Comparison of ENCODE assay signal across 8 cellular contexts in the genomic region with DNA sequence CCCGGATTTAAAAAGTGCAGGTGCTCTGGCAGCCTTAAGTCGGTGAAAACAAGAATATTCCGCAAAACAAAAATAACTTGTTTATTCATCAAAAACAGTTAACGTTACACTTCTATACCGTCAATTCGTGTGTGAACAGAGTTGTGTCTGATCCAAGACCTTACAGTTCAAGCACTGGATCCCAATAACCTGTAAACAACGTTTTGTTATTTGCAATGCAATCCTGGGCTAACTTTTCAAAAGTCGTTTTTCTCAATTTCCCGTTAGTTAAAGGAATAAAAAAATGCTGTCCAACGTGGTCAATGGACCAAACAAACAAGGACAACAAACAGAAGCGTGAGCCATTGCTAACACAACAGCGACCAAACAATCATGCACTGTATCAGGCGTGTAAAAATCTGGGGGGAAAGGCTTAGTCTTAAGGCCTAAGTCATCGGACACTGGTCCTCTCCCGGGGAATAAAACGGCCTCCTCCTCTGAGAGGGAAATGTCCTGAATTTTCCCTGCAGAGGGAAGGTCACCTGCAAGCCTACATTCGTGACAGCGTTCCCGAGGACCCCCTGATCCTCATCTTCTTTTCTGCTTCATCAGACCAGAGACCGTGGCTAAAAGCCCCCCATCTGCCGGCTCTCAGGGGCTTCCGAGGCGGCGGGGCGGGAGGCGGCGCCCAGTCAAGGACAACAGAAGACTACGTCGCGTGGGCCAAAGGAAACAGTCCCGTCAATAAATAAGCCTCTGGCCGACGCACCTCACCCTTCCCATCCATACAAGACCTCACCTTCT. TPM values are rescaled to one million over a fixed set of nuclear protein-coding genes. Genes with fewer than 3 reads are reported as not detected.
DNase-seq lines count a peak whose midpoint lies in the region; ATAC-seq, FAIRE-seq and TF ChIP-seq lines count a peak whose summit lies in the region.

No MANE protein-coding gene starts in this region.

- ATAC-seq in GM19025 (IDR thresholded peaks at IDR 0.05; ENCODE audit: low read depth, unreplicated experiment) (peak; percentile 10), HG03280 (IDR thresholded peaks at IDR 0.05; ENCODE audit: unreplicated experiment) (peak; percentile 18), WTC11 (no peak), Right ventricle myocardium superior (ENCODE audit: poor library complexity) (peak; percentile 26), GM18858 (IDR thresholded peaks at IDR 0.05; ENCODE audit: unreplicated experiment) (no peak)

- H3K36me3 Mint-ChIP-seq in WTC11, result peaks cover 36% of the 10 kb centered on the region

- H3K4me3 ChIP-seq in BE2C (ENCODE audit: low read depth, low read length), result peak overlapping the region; percentile 96

- DNase-seq in BE2C (no peak), WTC11 (ENCODE audit: low spot score) (no peak), Right ventricle myocardium superior (no peak), pons (ENCODE audit: low spot score) (peak; percentile 44), GM12892 (ENCODE audit: insufficient read length) (no peak)

- H3K27me3 Mint-ChIP-seq in WTC11 (ENCODE audit: low read depth), result no peaks in the 10 kb centered on the region

- TF ChIP-seq CTCF in BE2C (IDR thresholded peaks at IDR 0.05; ENCODE audit: low read depth, low read length), result no peak
- no peak for TF ChIP-seq CTCF in WTC11 (IDR thresholded peaks at IDR 0.05)

- peak overlapping the region; percentile 98 for H3K4me3 Mint-ChIP-seq in WTC11

- no peak for FAIRE-seq in GM12892 (lab: Jason Lieb, UNC)

- intact Hi-C loops in Right ventricle myocardium superior (cut with DNase I), result no loop called here

- CTCF ChIA-PET in WTC11 (lab: Charles Lee), result interaction anchor here (1.0 to 1.9 kb wide), 3 partner anchors 115 to 234 kb away, joined by 3 to 6 read pairs (median 5); a partner anchor contains a TSS

- POLR2A ChIA-PET in WTC11 (lab: Charles Lee), result interaction anchor here (0.5 to 1.0 kb wide), 4 partner anchors 60 to 195 kb away, joined by 3 to 5 read pairs (median 3); no protein-coding TSS in a partner anchor

- H3K9me3 Mint-ChIP-seq in WTC11, result no peaks in the 10 kb centered on the region

- peak overlapping the region; percentile 95 for H3K27ac Mint-ChIP-seq in WTC11

- H3K36me3 ChIP-seq in BE2C, result peaks cover 51% of the 10 kb centered on the region

- peaks cover 38% of the 10 kb centered on the region for H3K4me1 Mint-ChIP-seq in WTC11

- H3K9me3 ChIP-seq in BE2C, result no peaks in the 10 kb centered on the region

- no peaks in the 10 kb centered on the region for H3K27me3 ChIP-seq in BE2C

- TF ChIP-seq POLR2A in GM12892 (IDR thresholded peaks at IDR 0.05; ENCODE audit: low read depth, low read length), result no peak

- 0 out of 2 replicates have a peak, but pooled peaks cover 3% of the 10 kb centered on the region for H3K4me1 ChIP-seq in BE2C

TF ChIP-seq in WTC11, 78 proteins besides CTCF, POLR2A, EP300 and RAD21 (continues in another document):
- TF ChIP-seq SMAD4 (CRISPR knock-in tag; IDR thresholded peaks at IDR 0.05), result no peak
- 0 out of 2 replicates have a peak, but pooled peaks have one; percentile 9 for TF ChIP-seq NFE2L1 (CRISPR knock-in tag; IDR thresholded peaks at IDR 0.05)
- TF ChIP-seq, protein P1, sequence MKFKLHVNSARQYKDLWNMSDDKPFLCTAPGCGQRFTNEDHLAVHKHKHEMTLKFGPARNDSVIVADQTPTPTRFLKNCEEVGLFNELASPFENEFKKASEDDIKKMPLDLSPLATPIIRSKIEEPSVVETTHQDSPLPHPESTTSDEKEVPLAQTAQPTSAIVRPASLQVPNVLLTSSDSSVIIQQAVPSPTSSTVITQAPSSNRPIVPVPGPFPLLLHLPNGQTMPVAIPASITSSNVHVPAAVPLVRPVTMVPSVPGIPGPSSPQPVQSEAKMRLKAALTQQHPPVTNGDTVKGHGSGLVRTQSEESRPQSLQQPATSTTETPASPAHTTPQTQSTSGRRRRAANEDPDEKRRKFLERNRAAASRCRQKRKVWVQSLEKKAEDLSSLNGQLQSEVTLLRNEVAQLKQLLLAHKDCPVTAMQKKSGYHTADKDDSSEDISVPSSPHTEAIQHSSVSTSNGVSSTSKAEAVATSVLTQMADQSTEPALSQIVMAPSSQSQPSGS (CRISPR knock-in tag; IDR thresholded peaks at IDR 0.05; ENCODE audit: borderline replicate concordance, low read depth), result no peak
- TF ChIP-seq, protein P2, sequence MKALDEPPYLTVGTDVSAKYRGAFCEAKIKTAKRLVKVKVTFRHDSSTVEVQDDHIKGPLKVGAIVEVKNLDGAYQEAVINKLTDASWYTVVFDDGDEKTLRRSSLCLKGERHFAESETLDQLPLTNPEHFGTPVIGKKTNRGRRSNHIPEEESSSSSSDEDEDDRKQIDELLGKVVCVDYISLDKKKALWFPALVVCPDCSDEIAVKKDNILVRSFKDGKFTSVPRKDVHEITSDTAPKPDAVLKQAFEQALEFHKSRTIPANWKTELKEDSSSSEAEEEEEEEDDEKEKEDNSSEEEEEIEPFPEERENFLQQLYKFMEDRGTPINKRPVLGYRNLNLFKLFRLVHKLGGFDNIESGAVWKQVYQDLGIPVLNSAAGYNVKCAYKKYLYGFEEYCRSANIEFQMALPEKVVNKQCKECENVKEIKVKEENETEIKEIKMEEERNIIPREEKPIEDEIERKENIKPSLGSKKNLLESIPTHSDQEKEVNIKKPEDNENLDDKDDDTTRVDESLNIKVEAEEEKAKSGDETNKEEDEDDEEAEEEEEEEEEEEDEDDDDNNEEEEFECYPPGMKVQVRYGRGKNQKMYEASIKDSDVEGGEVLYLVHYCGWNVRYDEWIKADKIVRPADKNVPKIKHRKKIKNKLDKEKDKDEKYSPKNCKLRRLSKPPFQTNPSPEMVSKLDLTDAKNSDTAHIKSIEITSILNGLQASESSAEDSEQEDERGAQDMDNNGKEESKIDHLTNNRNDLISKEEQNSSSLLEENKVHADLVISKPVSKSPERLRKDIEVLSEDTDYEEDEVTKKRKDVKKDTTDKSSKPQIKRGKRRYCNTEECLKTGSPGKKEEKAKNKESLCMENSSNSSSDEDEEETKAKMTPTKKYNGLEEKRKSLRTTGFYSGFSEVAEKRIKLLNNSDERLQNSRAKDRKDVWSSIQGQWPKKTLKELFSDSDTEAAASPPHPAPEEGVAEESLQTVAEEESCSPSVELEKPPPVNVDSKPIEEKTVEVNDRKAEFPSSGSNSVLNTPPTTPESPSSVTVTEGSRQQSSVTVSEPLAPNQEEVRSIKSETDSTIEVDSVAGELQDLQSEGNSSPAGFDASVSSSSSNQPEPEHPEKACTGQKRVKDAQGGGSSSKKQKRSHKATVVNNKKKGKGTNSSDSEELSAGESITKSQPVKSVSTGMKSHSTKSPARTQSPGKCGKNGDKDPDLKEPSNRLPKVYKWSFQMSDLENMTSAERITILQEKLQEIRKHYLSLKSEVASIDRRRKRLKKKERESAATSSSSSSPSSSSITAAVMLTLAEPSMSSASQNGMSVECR (CRISPR knock-in tag; IDR thresholded peaks at IDR 0.05; ENCODE audit: borderline replicate concordance), result peak; percentile 25; the same call in 1 of the 2 replicates
- TF ChIP-seq, protein P3, sequence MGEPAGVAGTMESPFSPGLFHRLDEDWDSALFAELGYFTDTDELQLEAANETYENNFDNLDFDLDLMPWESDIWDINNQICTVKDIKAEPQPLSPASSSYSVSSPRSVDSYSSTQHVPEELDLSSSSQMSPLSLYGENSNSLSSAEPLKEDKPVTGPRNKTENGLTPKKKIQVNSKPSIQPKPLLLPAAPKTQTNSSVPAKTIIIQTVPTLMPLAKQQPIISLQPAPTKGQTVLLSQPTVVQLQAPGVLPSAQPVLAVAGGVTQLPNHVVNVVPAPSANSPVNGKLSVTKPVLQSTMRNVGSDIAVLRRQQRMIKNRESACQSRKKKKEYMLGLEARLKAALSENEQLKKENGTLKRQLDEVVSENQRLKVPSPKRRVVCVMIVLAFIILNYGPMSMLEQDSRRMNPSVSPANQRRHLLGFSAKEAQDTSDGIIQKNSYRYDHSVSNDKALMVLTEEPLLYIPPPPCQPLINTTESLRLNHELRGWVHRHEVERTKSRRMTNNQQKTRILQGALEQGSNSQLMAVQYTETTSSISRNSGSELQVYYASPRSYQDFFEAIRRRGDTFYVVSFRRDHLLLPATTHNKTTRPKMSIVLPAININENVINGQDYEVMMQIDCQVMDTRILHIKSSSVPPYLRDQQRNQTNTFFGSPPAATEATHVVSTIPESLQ (CRISPR knock-in tag; IDR thresholded peaks at IDR 0.05), result no peak
- TF ChIP-seq, protein P4, sequence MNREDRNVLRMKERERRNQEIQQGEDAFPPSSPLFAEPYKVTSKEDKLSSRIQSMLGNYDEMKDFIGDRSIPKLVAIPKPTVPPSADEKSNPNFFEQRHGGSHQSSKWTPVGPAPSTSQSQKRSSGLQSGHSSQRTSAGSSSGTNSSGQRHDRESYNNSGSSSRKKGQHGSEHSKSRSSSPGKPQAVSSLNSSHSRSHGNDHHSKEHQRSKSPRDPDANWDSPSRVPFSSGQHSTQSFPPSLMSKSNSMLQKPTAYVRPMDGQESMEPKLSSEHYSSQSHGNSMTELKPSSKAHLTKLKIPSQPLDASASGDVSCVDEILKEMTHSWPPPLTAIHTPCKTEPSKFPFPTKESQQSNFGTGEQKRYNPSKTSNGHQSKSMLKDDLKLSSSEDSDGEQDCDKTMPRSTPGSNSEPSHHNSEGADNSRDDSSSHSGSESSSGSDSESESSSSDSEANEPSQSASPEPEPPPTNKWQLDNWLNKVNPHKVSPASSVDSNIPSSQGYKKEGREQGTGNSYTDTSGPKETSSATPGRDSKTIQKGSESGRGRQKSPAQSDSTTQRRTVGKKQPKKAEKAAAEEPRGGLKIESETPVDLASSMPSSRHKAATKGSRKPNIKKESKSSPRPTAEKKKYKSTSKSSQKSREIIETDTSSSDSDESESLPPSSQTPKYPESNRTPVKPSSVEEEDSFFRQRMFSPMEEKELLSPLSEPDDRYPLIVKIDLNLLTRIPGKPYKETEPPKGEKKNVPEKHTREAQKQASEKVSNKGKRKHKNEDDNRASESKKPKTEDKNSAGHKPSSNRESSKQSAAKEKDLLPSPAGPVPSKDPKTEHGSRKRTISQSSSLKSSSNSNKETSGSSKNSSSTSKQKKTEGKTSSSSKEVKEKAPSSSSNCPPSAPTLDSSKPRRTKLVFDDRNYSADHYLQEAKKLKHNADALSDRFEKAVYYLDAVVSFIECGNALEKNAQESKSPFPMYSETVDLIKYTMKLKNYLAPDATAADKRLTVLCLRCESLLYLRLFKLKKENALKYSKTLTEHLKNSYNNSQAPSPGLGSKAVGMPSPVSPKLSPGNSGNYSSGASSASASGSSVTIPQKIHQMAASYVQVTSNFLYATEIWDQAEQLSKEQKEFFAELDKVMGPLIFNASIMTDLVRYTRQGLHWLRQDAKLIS (CRISPR knock-in tag; IDR thresholded peaks at IDR 0.05; ENCODE audit: borderline replicate concordance), result no peak

RNA-seq across cellular contexts. Expression of a gene that starts 0.5 kb away (rescaled TPM):
- 64.8 TPM for polyA plus RNA-seq in BE2C (2012; ENCODE audit: insufficient read depth, insufficient read length, low read depth)
- total RNA-seq in WTC11 (2021) (95.6 to 106 TPM (median 98.9 TPM) in 3 replicates), Right ventricle myocardium superior (484 TPM)
- 60.1 TPM for polyA plus RNA-seq in GM12892 (2012; ENCODE audit: missing spikeins)

RNA-seq across cellular contexts. Expression of a gene that starts 0.9 kb away (rescaled TPM):
- 362 TPM for polyA plus RNA-seq in BE2C (2012; ENCODE audit: insufficient read depth, insufficient read length, low read depth)
- total RNA-seq in WTC11 (2021) (596 to 611 TPM (median 603 TPM) in 3 replicates), Right ventricle myocardium superior (257 TPM)
- polyA plus RNA-seq in GM12892 (2012; ENCODE audit: missing spikeins), result 2,082 TPM

Comparison
In these comparisons a context has a peak if more than half of its experiments do, and no peak if none do; other contexts are left out.
1. ATAC-seq: peak in GM19025 (single experiment), HG03280 (single experiment) and Right ventricle myocardium superior (single experiment); none in WTC11 (single experiment) and GM18858 (single experiment).